In genomic region chr13:51063909-51064308, GRCh38 we compare ENCODE assay signal across 24 cellular contexts. TPM values are rescaled to one million over a fixed set of nuclear protein-coding genes. Genes with fewer than 3 reads are reported as not detected.
DNase-seq lines count a peak whose midpoint lies in the region; ATAC-seq and TF ChIP-seq lines count a peak whose summit lies in the region.
"Had no signal": no experiment of that assay in that cellular context is flagged by ENCODE, and none has a peak within 500 bp of the region (broad histone marks: within the 10 kb centered on the region; RNA-seq: fewer than 3 reads in every experiment).

No MANE protein-coding gene starts in this region.

- H3K36me3 ChIP-seq in Karpas-422 (ENCODE audit: insufficient read depth, low read length) (no peaks in the 10 kb centered on the region), endodermal cell (ENCODE audit: control insufficient read depth, insufficient read depth, low read length) (no peaks in the 10 kb centered on the region), neural progenitor cell (no peaks in the 10 kb centered on the region)
- H3K36me3 ChIP-seq: BE2C; BLaER1 treated with 17β-estradiol and CSF1 and Interleukin-3, amounts not matched to agents 10 nM and 100 nM; HAP-1 had no signal

- H4K20me1 ChIP-seq in Karpas-422 (ENCODE audit: insufficient read depth, low read depth, low read length) (no peaks in the 10 kb centered on the region), neural progenitor cell (ENCODE audit: low read depth) (no peaks in the 10 kb centered on the region)
- H4K20me1 ChIP-seq: BLaER1 treated with 17β-estradiol and CSF1 and Interleukin-3, amounts not matched to agents 10 nM and 100 nM had no signal

- no peaks in the 10 kb centered on the region for H3K9me3 Mint-ChIP-seq in endodermal cell
- no peaks in the 10 kb centered on the region for H3K9me3 Mint-ChIP-seq in neural progenitor cell
- H3K9me3 Mint-ChIP-seq: CD14-positive monocyte; CD4-positive, alpha-beta T cell; CD8-positive, alpha-beta memory T cell; GM23338; HFFc6 had no signal

- H3K79me2 ChIP-seq in Karpas-422 (ENCODE audit: low read length) (no peaks in the 10 kb centered on the region), neural progenitor cell (ENCODE audit: low read depth) (no peaks in the 10 kb centered on the region)

- peaks cover 4% of the 10 kb centered on the region for H3F3A ChIP-seq in neural progenitor cell (ENCODE audit: low read depth)

- H3K4me1 Mint-ChIP-seq in T-helper 17 cell (peaks cover 8% of the 10 kb centered on the region), endodermal cell (no peaks in the 10 kb centered on the region), neural progenitor cell (peaks cover 38% of the 10 kb centered on the region)

- H3K4me2 ChIP-seq in Karpas-422 (ENCODE audit: low read depth, low read length, poor library complexity, severe bottlenecking), result no peak overlapping the region
- no peak overlapping the region for H3K4me2 ChIP-seq in neural progenitor cell
- H3K4me2 ChIP-seq: A549; BLaER1 treated with 17β-estradiol and CSF1 and Interleukin-3, amounts not matched to agents 10 nM and 100 nM; GM23338 had no signal

- 91 to 100% methylated on average over 1 of the region's 3 CpGs for WGBS in endodermal cell (ENCODE audit: insufficient coverage in 1 of 2, insufficient read length in 1 of 2), 2 experiments

- peaks cover 3% of the 10 kb centered on the region for H3K36me3 Mint-ChIP-seq in T-helper 17 cell (ENCODE audit: low read depth)
- H3K36me3 Mint-ChIP-seq in endodermal cell (ENCODE audit: low read depth), result no peaks in the 10 kb centered on the region
- no peaks in the 10 kb centered on the region for H3K36me3 Mint-ChIP-seq in neural progenitor cell
- H3K36me3 Mint-ChIP-seq: CD14-positive monocyte; CD8-positive, alpha-beta memory T cell had no signal

- no peaks in the 10 kb centered on the region for H3K27me3 ChIP-seq in Karpas-422 (ENCODE audit: low read length)
- no peaks in the 10 kb centered on the region for H3K27me3 ChIP-seq in endodermal cell (ENCODE audit: control insufficient read depth, insufficient read depth, low read length, poor library complexity, severe bottlenecking)
- no peaks in the 10 kb centered on the region for H3K27me3 ChIP-seq in neural progenitor cell
- H3K27me3 ChIP-seq: BE2C; BLaER1 treated with 17β-estradiol and CSF1 and Interleukin-3, amounts not matched to agents 10 nM and 100 nM had no signal

- H3K27ac Mint-ChIP-seq in T-helper 17 cell (peak overlapping the region; percentile 29), endodermal cell (no peak overlapping the region), neural progenitor cell (peak overlapping the region; percentile 36)
- H3K27ac Mint-ChIP-seq: CD14-positive monocyte; CD4-positive, alpha-beta T cell; CD8-positive, alpha-beta memory T cell; GM23338; HFFc6 had no signal

- H2AFZ ChIP-seq in Karpas-422 (ENCODE audit: low read length), result no peak overlapping the region
- H2AFZ ChIP-seq in neural progenitor cell (replicated peaks), result no peak overlapping the region
- H2AFZ ChIP-seq: GM23338 had no signal

- ATAC-seq in T-helper 17 cell, result no peak
- ATAC-seq in HG03159 (IDR thresholded peaks at IDR 0.05; ENCODE audit: unreplicated experiment), result no peak
- ATAC-seq in omental fat pad (ENCODE audit: low FRiP score), result no peak
- ATAC-seq: A549, GM23338 had no signal

- no peak overlapping the region for H3K9ac ChIP-seq in Karpas-422 (ENCODE audit: low read length)
- H3K9ac ChIP-seq in endodermal cell (ENCODE audit: extremely low read depth, low read length, poor library complexity, severe bottlenecking), result no peak overlapping the region
- H3K9ac ChIP-seq in neural progenitor cell, result no peak overlapping the region
- H3K9ac ChIP-seq: BLaER1 treated with 17β-estradiol and CSF1 and Interleukin-3, amounts not matched to agents 10 nM and 100 nM had no signal

- H3K4me3 Mint-ChIP-seq in T-helper 17 cell (no peak overlapping the region), endodermal cell (no peak overlapping the region), neural progenitor cell (peak overlapping the region; percentile 3)
- H3K4me3 Mint-ChIP-seq: CD14-positive monocyte; CD4-positive, alpha-beta T cell; CD8-positive, alpha-beta memory T cell; GM23338; HFFc6 had no signal

- TF ChIP-seq CTCF in endodermal cell (conservative IDR thresholded peaks at IDR 0.05) (no peak), neural progenitor cell (IDR thresholded peaks at IDR 0.05) (no peak), omental fat pad (IDR thresholded peaks at IDR 0.05) (no peak)

- H3K4me1 ChIP-seq in Karpas-422 (ENCODE audit: low read length) (no peaks in the 10 kb centered on the region; the same call in 1 of the 2 replicates), endodermal cell (ENCODE audit: control insufficient read depth, insufficient read depth, low read length) (no peaks in the 10 kb centered on the region), neural progenitor cell (peaks cover 6% of the 10 kb centered on the region)
- H3K4me1 ChIP-seq: A549, BE2C, HAP-1 had no signal

- no peaks in the 10 kb centered on the region for H3K9me2 ChIP-seq in Karpas-422 (replicated peaks; ENCODE audit: insufficient read depth, low read length)

- H3K27me3 Mint-ChIP-seq in T-helper 17 cell (peaks cover 50% of the 10 kb centered on the region), endodermal cell (ENCODE audit: insufficient read depth) (peaks cover 6% of the 10 kb centered on the region), neural progenitor cell (ENCODE audit: insufficient read depth, low read depth) (peaks cover 11% of the 10 kb centered on the region)

- H3K9me3 ChIP-seq in Karpas-422 (ENCODE audit: low read length), result no peaks in the 10 kb centered on the region
- H3K9me3 ChIP-seq in T-helper 17 cell (ENCODE audit: control insufficient read depth, low read length, poor library complexity, severe bottlenecking), result no peaks in the 10 kb centered on the region
- H3K9me3 ChIP-seq in endodermal cell (ENCODE audit: control insufficient read depth, low read length), result no peaks in the 10 kb centered on the region
- H3K9me3 ChIP-seq in neural progenitor cell (ENCODE audit: low read depth), result no peaks in the 10 kb centered on the region
- H3K9me3 ChIP-seq: A549; BE2C; BLaER1 treated with 17β-estradiol and CSF1 and Interleukin-3, amounts not matched to agents 10 nM and 100 nM; HAP-1 had no signal

- DNase-seq in Karpas-422 (peak; percentile 19), T-helper 17 cell (no peak), endodermal cell (peak; percentile 41), neural progenitor cell (ENCODE audit: low spot score) (no peak), HPDE6-E6E7 (ENCODE audit: extremely low spot score) (no peak), activated gamma-delta T cell treated with Interleukin-2 at 50 U/mL for 16 hours (no peak), omental fat pad (ENCODE audit: low spot score) (no peak)
- DNase-seq: 8988T; ACHN; AML-193; BE2C; CD4-positive, alpha-beta T cell; CD8-positive, alpha-beta memory T cell; DMS 273 treated with DMSO at 0.1 percent for 48 hours; DMS79; GF-D8; HFFc6 had no signal

- no peak overlapping the region for H3K4me3 ChIP-seq in Karpas-422 (ENCODE audit: low read length)
- no peak overlapping the region for H3K4me3 ChIP-seq in endodermal cell (ENCODE audit: low read length)
- H3K4me3 ChIP-seq in neural progenitor cell, result no peak overlapping the region
- H3K4me3 ChIP-seq: A549; BLaER1 treated with 17β-estradiol and CSF1 and Interleukin-3, amounts not matched to agents 10 nM and 100 nM; GM23338; HAP-1 had no signal

- no peak overlapping the region for H3K27ac ChIP-seq in Karpas-422 (ENCODE audit: low read length)
- no peak overlapping the region for H3K27ac ChIP-seq in endodermal cell (ENCODE audit: low read depth, low read length)
- H3K27ac ChIP-seq in neural progenitor cell, result no peak overlapping the region
- H3K27ac ChIP-seq: A549; BLaER1 treated with 17β-estradiol and CSF1 and Interleukin-3, amounts not matched to agents 10 nM and 100 nM had no signal

RNA-seq across cellular contexts. Expression of gene C13orf42, which starts 47.2 kb away (rescaled TPM):
- not detected in 2 replicates for total RNA-seq in Karpas-422 (2014; rRNA removed; shearing (Covaris generic); ENCODE audit: low replicate concordance)
- total RNA-seq in T-helper 17 cell, result not detected
- 10 to 100 TPM; 19.0 to 27.7 TPM for total RNA-seq in endodermal cell
- polyA plus RNA-seq in endodermal cell (2013, experiment 1 of 2), result 1.6 TPM
- 2.4 TPM for polyA plus RNA-seq in endodermal cell (2013, experiment 2 of 2)
- 0.65 and 0.96 TPM in 2 replicates for total RNA-seq in neural progenitor cell (ENCODE audit: low replicate concordance)
- total RNA-seq in omental fat pad, result not detected
- total RNA-seq: CD4-positive, alpha-beta T cell; CD8-positive, alpha-beta memory T cell; G401; HFFc6 had no signal
- polyA plus RNA-seq: A549; CD14-positive monocyte; CD8-positive, alpha-beta memory T cell had no signal

Comparison
In these comparisons a context has a peak if more than half of its experiments do, and no peak if none do; other contexts are left out.
1. DNase-seq: peak in Karpas-422 (single experiment) and endodermal cell (single experiment); none in T-helper 17 cell (0 of 3), neural progenitor cell (single experiment), HPDE6-E6E7 (single experiment), activated gamma-delta T cell treated with Interleukin-2 at 50 U/mL for 16 hours (single experiment) and omental fat pad (single experiment).
2. RNA of gene C13orf42, which starts 47.2 kb away (total RNA-seq): 19.0 to 27.7 TPM in endodermal cell; 0.65 to 0.96 TPM in neural progenitor cell, not detected in Karpas-422, not detected in T-helper 17 cell and not detected in omental fat pad; every median in the first group is over 10 times any median in the second.